8 cellular contexts compared by ENCODE assay signal in genomic region chr17:45149669-45150603, GRCh38. TPM values are rescaled to one million over a fixed set of nuclear protein-coding genes. Genes with fewer than 3 reads are reported as not detected.
DNase-seq lines count a peak whose midpoint lies in the region; ATAC-seq, FAIRE-seq and TF ChIP-seq lines count a peak whose summit lies in the region.

No MANE protein-coding gene starts in this region.

- H3K4me3 ChIP-seq in heart right ventricle (peak overlapping the region; percentile 63 to 97 (median 76)), parathyroid adenoma (ENCODE audit: low read depth, low read length) (peak overlapping the region; percentile 89)

- ATAC-seq in heart right ventricle (peak; percentile 3 to 15 (median 8)), HG03139 (IDR thresholded peaks at IDR 0.05; ENCODE audit: unreplicated experiment) (no peak), HG02938 (IDR thresholded peaks at IDR 0.05; ENCODE audit: unreplicated experiment) (no peak)

- no peaks in the 10 kb centered on the region for H3K9me3 ChIP-seq in heart right ventricle
- no peaks in the 10 kb centered on the region for H3K9me3 ChIP-seq in parathyroid adenoma (ENCODE audit: control insufficient read depth, low read length)

- 1 to 2% (median 2%) methylated on average over 56 of the region's 56 CpGs for WGBS in adipose tissue, 3 donors
- WGBS in heart right ventricle, 2 donors, result 1% methylated on average over 56 of the region's 56 CpGs

- intact Hi-C loops in heart right ventricle (cut with DNase I), result loop anchor here in 2 of 10 donors (5.0 to 10.0 kb wide), 2 partner anchors 47 to 165 kb away; partner anchors contain the start of gene MAP3K14 (in 1 of the 2)

- H3K4me1 ChIP-seq in heart right ventricle (peaks cover 9 to 59% (median 41%) of the 10 kb centered on the region in 9 donors), parathyroid adenoma (peaks cover 5% of the 10 kb centered on the region)

- DNase-seq in AG08395 (ENCODE audit: low spot score), result peak; percentile 23
- DNase-seq in GM19239 (ENCODE audit: insufficient read length, low spot score), result no peak
- peak; percentile 81 for DNase-seq in OCI-M1 (lab: John Stamatoyannopoulos, UW)
- DNase-seq in heart right ventricle, result peak; percentile 73 to 74

- H3K27ac ChIP-seq in adipose tissue (ENCODE audit: low read depth, low read length), result peak overlapping the region; percentile 49
- H3K27ac ChIP-seq in heart right ventricle, result peak overlapping the region; percentile 91 to 99 (median 97)
- peak overlapping the region; percentile 100 for H3K27ac ChIP-seq in parathyroid adenoma

- no peaks in the 10 kb centered on the region for H3K36me3 ChIP-seq in heart right ventricle
- H3K36me3 ChIP-seq in parathyroid adenoma (ENCODE audit: control insufficient read depth, insufficient read depth, low read length), result no peaks in the 10 kb centered on the region

- H3K9ac ChIP-seq in parathyroid adenoma, result peak overlapping the region; percentile 6

- peak; percentile 21 for FAIRE-seq in GM19239 (lab: Jason Lieb, UNC)

- peak overlapping the region; percentile 87 for H3K4me2 ChIP-seq in parathyroid adenoma (ENCODE audit: low read length)

- TF ChIP-seq CTCF in heart right ventricle (IDR thresholded peaks at IDR 0.05) (no peak), parathyroid adenoma (IDR thresholded peaks at IDR 0.05) (no peak)

- peak overlapping the region; percentile 32 for H2AFZ ChIP-seq in parathyroid adenoma

- no peaks in the 10 kb centered on the region for H3K27me3 ChIP-seq in heart right ventricle
- no peaks in the 10 kb centered on the region for H3K27me3 ChIP-seq in parathyroid adenoma (ENCODE audit: control insufficient read depth, insufficient read depth, low read length)

- H3K79me2 ChIP-seq in parathyroid adenoma, result peaks cover 21% of the 10 kb centered on the region

RNA-seq across cellular contexts. Expression of gene HEXIM1, which starts 1.7 kb away (rescaled TPM):
- polyA plus RNA-seq in adipose tissue, result 10 to 100 TPM in 2 of 3 donors, 1 to 10 TPM in 1; 5.4 to 24.9 (median 13.4) TPM
- 10 to 100 TPM; 17.0 to 37.4 (median 20.1) TPM for total RNA-seq in heart right ventricle
- polyA plus RNA-seq in heart right ventricle, result 10 to 100 TPM in 1 of 2 donors, 1 to 10 TPM in 1; 8.4 to 11.0 TPM

RNA-seq across cellular contexts. Expression of gene HEXIM2, which starts 11.7 kb away (rescaled TPM):
- 1 to 10 TPM; 5.4 to 8.0 (median 7.8) TPM for polyA plus RNA-seq in adipose tissue
- total RNA-seq in heart right ventricle, result 10 to 100 TPM in 1 of 10 donors, 1 to 10 TPM in 9; 4.6 to 10.3 (median 6.3) TPM
- 1 to 10 TPM; 3.0 to 6.4 TPM for polyA plus RNA-seq in heart right ventricle

RNA-seq across cellular contexts. Expression of gene ACBD4, which starts 14.4 kb away (rescaled TPM):
- polyA plus RNA-seq in adipose tissue, result 10 to 100 TPM; 11.2 to 17.4 (median 15.6) TPM
- total RNA-seq in heart right ventricle, result 1 to 10 TPM; 6.1 to 9.7 (median 7.3) TPM
- 10 to 100 TPM in 1 of 2 donors, 1 to 10 TPM in 1; 4.2 to 16.7 TPM for polyA plus RNA-seq in heart right ventricle

RNA-seq across cellular contexts. Expression of gene PLCD3, which starts 17.6 kb away (rescaled TPM):
- polyA plus RNA-seq in adipose tissue, result 10 to 100 TPM in 2 of 3 donors, 1 to 10 TPM in 1; 6.9 to 49.7 (median 42.4) TPM
- total RNA-seq in heart right ventricle, result 100 to 1,000 TPM in 9 of 10 donors, 10 to 100 TPM in 1; 87.2 to 188 (median 115) TPM
- 10 to 100 TPM; 44.6 to 72.3 TPM for polyA plus RNA-seq in heart right ventricle

Comparison
In these comparisons a context has a peak if more than half of its experiments do, and no peak if none do; other contexts are left out.
1. H3K27ac ChIP-seq: peak in every context shown above with its lines; median percentile 100 in parathyroid adenoma; 97 in heart right ventricle; 49 in adipose tissue.
2. ATAC-seq: peak in heart right ventricle (8 of 8); none in HG03139 (single experiment) and HG02938 (single experiment).